In genomic region chr19:33212024-33212772, GRCh38 we compare ENCODE assay signal across 18 cellular contexts. TPM values are rescaled to one million over a fixed set of nuclear protein-coding genes. Genes with fewer than 3 reads are reported as not detected.
DNase-seq lines count a peak whose midpoint lies in the region; ATAC-seq and TF ChIP-seq lines count a peak whose summit lies in the region.
"Had no signal": no experiment of that assay in that cellular context is flagged by ENCODE, and none has a peak within 500 bp of the region (broad histone marks: within the 10 kb centered on the region; RNA-seq: fewer than 3 reads in every experiment).

No MANE protein-coding gene starts in this region.

- H3K4ac ChIP-seq in neuronal stem cell (ENCODE audit: low read length) = no peak overlapping the region

- H3K23ac ChIP-seq in neuronal stem cell (ENCODE audit: low read depth, low read length, poor library complexity) = no peak overlapping the region

- TF ChIP-seq POLR2A in heart left ventricle (IDR thresholded peaks at IDR 0.05) (no peak), adrenal gland (IDR thresholded peaks at IDR 0.05) (no peak)

- no peak overlapping the region for H4K91ac ChIP-seq in neuronal stem cell (ENCODE audit: low read depth, low read length, poor library complexity)

- H2BK15ac ChIP-seq in neuronal stem cell (ENCODE audit: low read length) = peak overlapping the region; percentile 58

- no peaks in the 10 kb centered on the region for H3K79me1 ChIP-seq in neuronal stem cell (ENCODE audit: low read depth, low read length)

- H2BK120ac ChIP-seq in neuronal stem cell (ENCODE audit: low read depth, low read length) = no peak overlapping the region

- H3K36me3 ChIP-seq in heart left ventricle = peaks cover 0 to 3% (median 0%) of the 10 kb centered on the region in 9 donors
- H3K36me3 ChIP-seq in right atrium auricular region = no peaks in the 10 kb centered on the region
- no peaks in the 10 kb centered on the region for H3K36me3 ChIP-seq in H7 (replicated peaks; ENCODE audit: control insufficient read depth, insufficient read depth, low read length)
- H3K36me3 ChIP-seq in HEK293 (ENCODE audit: control insufficient read depth in 2 of 2, insufficient read depth in 1 of 2, low read length in 2 of 2) = peaks cover 0 to 6% of the 10 kb centered on the region in 2 experiments; a peak in 2 of 3 replicates
- H3K36me3 ChIP-seq in neuronal stem cell (replicated peaks in 1 of 2; ENCODE audit: control insufficient read depth in 2 of 2, insufficient read depth in 2 of 2, low read length in 2 of 2) = peaks cover 2 to 10% of the 10 kb centered on the region in 2 donors
- peaks cover 0 to 2% of the 10 kb centered on the region in 2 donors for H3K36me3 ChIP-seq in adrenal gland (replicated peaks in 1 of 2)

- no peak overlapping the region for H3K18ac ChIP-seq in neuronal stem cell (ENCODE audit: low read length)

- POLR2A ChIA-PET in HEK293 (lab: Yijun Ruan, JAX) = interaction anchor here (1.1 kb wide), 1 partner anchor 36 kb away, joined by 3 read pairs; no protein-coding TSS in a partner anchor

- H2AFZ ChIP-seq in neuronal stem cell (ENCODE audit: low read length) = no peak overlapping the region

- no peak for TF ChIP-seq CTCF in heart left ventricle (IDR thresholded peaks at IDR 0.05)
- no peak for TF ChIP-seq CTCF in right atrium auricular region (IDR thresholded peaks at IDR 0.05)
- no peak for TF ChIP-seq CTCF in HEK293 (tag by site-specific recombination; IDR thresholded peaks at IDR 0.05)
- no peak for TF ChIP-seq CTCF in adrenal gland (IDR thresholded peaks at IDR 0.05)

- H2BK5ac ChIP-seq in neuronal stem cell (ENCODE audit: low read length) = peak overlapping the region; percentile 71

- DNase-seq in heart left ventricle (peak in 3 of 5 donors; percentile 12 to 49 (median 17)), right atrium auricular region (ENCODE audit: low spot score) (no peak), H7 (peak; percentile 49), neuronal stem cell (ENCODE audit: low spot score) (no peak), adrenal gland (no peak)
- DNase-seq: Calu3; CD4-positive, alpha-beta memory T cell; COR-L47; DMS53; DMS79 treated with DMSO at 0.1 percent for 48 hours; GF-D8 had no signal

- CTCF ChIA-PET in HEK293 (lab: Yijun Ruan, JAX) = interaction anchor here (0.9 to 2.1 kb wide), 3 partner anchors 28 to 194 kb away, joined by 3 to 7 read pairs (median 5); no protein-coding TSS in a partner anchor

- H3K14ac ChIP-seq in neuronal stem cell (ENCODE audit: low read length) = peak overlapping the region; percentile 38

- H3K27me3 ChIP-seq in heart left ventricle (no peaks in the 10 kb centered on the region), right atrium auricular region (no peaks in the 10 kb centered on the region), H7 (ENCODE audit: control insufficient read depth, insufficient read depth, low read length) (no peaks in the 10 kb centered on the region), neuronal stem cell (ENCODE audit: control insufficient read depth in 3 of 3, insufficient read depth in 3 of 3, low read depth in 1 of 3, low read length in 3 of 3) (no peaks in the 10 kb centered on the region), adrenal gland (no peaks in the 10 kb centered on the region)

- no peak for ATAC-seq in heart left ventricle

- no peak overlapping the region for H3K27ac ChIP-seq in heart left ventricle
- H3K27ac ChIP-seq in right atrium auricular region = no peak overlapping the region
- no peak overlapping the region for H3K27ac ChIP-seq in HEK293 (ENCODE audit: extremely low read depth, low read depth, low read length)
- H3K27ac ChIP-seq in neuronal stem cell (replicated peaks; ENCODE audit: low read length) = no peak overlapping the region
- no peak overlapping the region for H3K27ac ChIP-seq in adrenal gland

- H3K4me3 ChIP-seq in heart left ventricle (no peak overlapping the region), right atrium auricular region (no peak overlapping the region), H7 (ENCODE audit: insufficient read depth, low read depth, low read length) (no peak overlapping the region), HEK293 (ENCODE audit: low read depth, low read length) (no peak overlapping the region), neuronal stem cell (ENCODE audit: low read length in 2 of 2) (no peak overlapping the region), adrenal gland (no peak overlapping the region)
- H3K4me3 ChIP-seq: HAP-1 had no signal

- no peak overlapping the region for H3K4me2 ChIP-seq in neuronal stem cell (ENCODE audit: insufficient read depth, low read length, poor library complexity, severe bottlenecking)

- H2AK5ac ChIP-seq in neuronal stem cell (ENCODE audit: low read depth, low read length) = peak overlapping the region; percentile 92

- H3K9me3 ChIP-seq in heart left ventricle (no peaks in the 10 kb centered on the region), right atrium auricular region (no peaks in the 10 kb centered on the region), HEK293 (ENCODE audit: control insufficient read depth, insufficient read depth, low read depth, low read length) (no peaks in the 10 kb centered on the region), neuronal stem cell (replicated peaks in 1 of 2; ENCODE audit: control insufficient read depth in 2 of 2, insufficient read depth in 1 of 2, low read depth in 1 of 2, low read length in 2 of 2) (no peaks in the 10 kb centered on the region), adrenal gland (replicated peaks in 1 of 3) (no peaks in the 10 kb centered on the region)
- H3K9me3 ChIP-seq: HAP-1 had no signal

- intact Hi-C loops in heart left ventricle (cut with DNase I) = no loop called here
- intact Hi-C loops in adrenal gland (cut with DNase I) = no loop called here

- no peaks in the 10 kb centered on the region for H3K4me1 ChIP-seq in heart left ventricle
- H3K4me1 ChIP-seq in right atrium auricular region = no peaks in the 10 kb centered on the region
- H3K4me1 ChIP-seq in HEK293 (ENCODE audit: control insufficient read depth, insufficient read depth, low read length) = peaks cover 2% of the 10 kb centered on the region; the same call in 1 of the 2 replicates
- peaks cover 0 to 2% of the 10 kb centered on the region in 2 donors for H3K4me1 ChIP-seq in neuronal stem cell (ENCODE audit: control insufficient read depth in 2 of 2, insufficient read depth in 1 of 2, low read depth in 1 of 2, low read length in 2 of 2)
- H3K4me1 ChIP-seq in adrenal gland (replicated peaks in 1 of 2) = no peaks in the 10 kb centered on the region
- H3K4me1 ChIP-seq: HAP-1 had no signal

- no peak overlapping the region for H3K9ac ChIP-seq in neuronal stem cell (ENCODE audit: low read depth, low read length, poor library complexity)

- H4K8ac ChIP-seq in neuronal stem cell (ENCODE audit: low read depth, low read length) = no peak overlapping the region

- 75 to 88% (median 83%) methylated on average over 7 to 30 of the region's 30 CpGs for WGBS in heart left ventricle, 4 donors
- no CpG with 5 or more reads among the region's 30 CpGs for WGBS in neuronal stem cell (ENCODE audit: extremely low coverage in 2 of 2, insufficient read length in 2 of 2, insufficient replicate concordance in 1 of 2), 2 donors
- WGBS in adrenal gland, 4 donors = 82 to 90% (median 87%) methylated on average over 14 to 30 of the region's 30 CpGs

- peak overlapping the region; percentile 73 for H2BK12ac ChIP-seq in neuronal stem cell (ENCODE audit: low read length)

TF ChIP-seq in HEK293, 187 proteins besides CTCF, POLR2A, EP300 and RAD21:
- TF ChIP-seq ZNF544 (tag by site-specific recombination; IDR thresholded peaks at IDR 0.05) = no peak
- no peak for TF ChIP-seq ZNF654 (tag by site-specific recombination; IDR thresholded peaks at IDR 0.05; ENCODE audit: low read depth)
- TF ChIP-seq ZBTB8A (tag by site-specific recombination; IDR thresholded peaks at IDR 0.05) = peak; percentile 46; the same call in 1 of the 2 replicates

RNA-seq across cellular contexts. Expression of gene SLC7A10, which starts 13.5 kb away (rescaled TPM):
- total RNA-seq in heart left ventricle (1 to 10 TPM in 1 of 9 donors, under 1 TPM in 3, not detected in 5; 0.23 to 2.3 (median 0.41) TPM), right atrium auricular region (under 1 TPM in 1 of 2 donors, not detected in 1; 0.79 TPM), adrenal gland (1 to 10 TPM in 1 of 8 donors, under 1 TPM in 5, not detected in 2; 0.14 to 2.8 (median 0.45) TPM)
- polyA plus RNA-seq in heart left ventricle (under 1 TPM; 0.11 to 0.35 TPM), adrenal gland (1 to 10 TPM in 1 of 3 donors, under 1 TPM in 1, not detected in 1; 0.24 to 9.3 TPM)
- 2.4 and 3.0 TPM in 2 replicates for total RNA-seq in H7 (2014; rRNA removed; shearing (Covaris generic))
- polyA plus RNA-seq in neuronal stem cell (2013, experiment 1 of 2) = 1.1 TPM
- 0.97 TPM for polyA plus RNA-seq in neuronal stem cell (2013, experiment 2 of 2)
- total RNA-seq: A172; Calu3; CD4-positive, alpha-beta memory T cell; Daoy; G401; H4 had no signal
- polyA plus RNA-seq: BJ; CD4-positive, alpha-beta memory T cell had no signal

RNA-seq across cellular contexts. Expression of gene LRP3, which starts 18.1 kb away (rescaled TPM):
- total RNA-seq in heart left ventricle = 10 to 100 TPM; 16.0 to 31.7 (median 18.7) TPM
- 10 to 100 TPM in 1 of 2 donors, 1 to 10 TPM in 1; 8.2 to 15.8 TPM for polyA plus RNA-seq in heart left ventricle
- 10 to 100 TPM; 16.3 to 22.2 TPM for total RNA-seq in right atrium auricular region
- total RNA-seq in H7 (2014; rRNA removed; shearing (Covaris generic)) = 54.8 and 57.7 TPM in 2 replicates
- 42.5 TPM for polyA plus RNA-seq in neuronal stem cell (2013, experiment 1 of 2)
- 38.5 TPM for polyA plus RNA-seq in neuronal stem cell (2013, experiment 2 of 2)
- total RNA-seq in adrenal gland = 10 to 100 TPM; 31.0 to 92.8 (median 64.2) TPM
- 10 to 100 TPM in 2 of 3 donors, 1 to 10 TPM in 1; 1.4 to 43.7 (median 23.7) TPM for polyA plus RNA-seq in adrenal gland
- polyA plus RNA-seq: CD4-positive, alpha-beta memory T cell had no signal

Comparison
In these comparisons a context has a peak if more than half of its experiments do, and no peak if none do; other contexts are left out.
1. DNase-seq: peak in heart left ventricle (3 of 5) and H7 (single experiment); none in right atrium auricular region (single experiment), neuronal stem cell (single experiment) and adrenal gland (0 of 7).